Comparison of ENCODE assay signal across 8 cellular contexts in genomic region chr5:154714271-154714986, GRCh38. TPM values are rescaled to one million over a fixed set of nuclear protein-coding genes. Genes with fewer than 3 reads are reported as not detected.
A peak's percentile ranks its signal among the peaks of the same experiment; 100 is the strongest.
DNase-seq lines count a peak whose midpoint lies in the region; ATAC-seq and TF ChIP-seq lines count a peak whose summit lies in the region.

No MANE protein-coding gene starts in this region.

- no peaks in the 10 kb centered on the region for H3K9me3 ChIP-seq in naive thymus-derived CD4-positive, alpha-beta T cell (ENCODE audit: control insufficient read depth in 2 of 3, low read length in 3 of 3)

- peak; percentile 77 for ATAC-seq in GM21367 (IDR thresholded peaks at IDR 0.05; ENCODE audit: unreplicated experiment)
- ATAC-seq in naive thymus-derived CD4-positive, alpha-beta T cell = peak; percentile 73

- H3K4me1 Mint-ChIP-seq in naive thymus-derived CD4-positive, alpha-beta T cell = peaks cover 3 to 15% (median 7%) of the 10 kb centered on the region in 7 donors

- no peaks in the 10 kb centered on the region for H3K9me3 Mint-ChIP-seq in naive thymus-derived CD4-positive, alpha-beta T cell

- H3K36me3 ChIP-seq in naive thymus-derived CD4-positive, alpha-beta T cell (ENCODE audit: control insufficient read depth in 2 of 3, insufficient read depth in 3 of 3, low read length in 3 of 3) = no peaks in the 10 kb centered on the region

- H3K27ac ChIP-seq in naive thymus-derived CD4-positive, alpha-beta T cell (ENCODE audit: low read depth, low read length) = no peak overlapping the region

- H3K4me1 ChIP-seq in naive thymus-derived CD4-positive, alpha-beta T cell (ENCODE audit: control insufficient read depth in 2 of 2, insufficient read depth in 2 of 2, low read length in 2 of 2) = peaks cover 0 to 6% of the 10 kb centered on the region in 2 donors

- in situ Hi-C loops in astrocyte of the spinal cord (cut with HindIII; ENCODE audit: low sequenced_read_pairs) (no loop called here), G401 (cut with HindIII; ENCODE audit: low sequenced_read_pairs) (no loop called here)

- CTCF ChIA-PET in naive thymus-derived CD4-positive, alpha-beta T cell (lab: Charles Lee) = no interaction called here

- intact Hi-C loops in naive thymus-derived CD4-positive, alpha-beta T cell (cut with micrococcal nuclease) = loop anchor here in 1 of 2 donors (5.0 kb wide), 1 partner anchor 38 kb away; no protein-coding TSS in a partner anchor

- DNase-seq in EH (ENCODE audit: low read depth) (peak; percentile 76), HuH-7 (ENCODE audit: low spot score) (peak; percentile 50), astrocyte of the spinal cord (ENCODE audit: low read depth, low spot score) (peak; percentile 43), NCI-H748 treated with DMSO at 0.1 percent for 48 hours (lab: John Stamatoyannopoulos, UW) (no peak), GOT3 (lab: John Stamatoyannopoulos, UW) (no peak), G401 (ENCODE audit: low spot score) (no peak)
- peak in 5 of 9 donors; percentile 2 to 20 (median 7) for DNase-seq in naive thymus-derived CD4-positive, alpha-beta T cell

- H3K4me3 Mint-ChIP-seq in naive thymus-derived CD4-positive, alpha-beta T cell = peak overlapping the region; percentile 20 to 79 (median 60)

- H3K27ac Mint-ChIP-seq in naive thymus-derived CD4-positive, alpha-beta T cell = peak overlapping the region in 8 of 9 donors; percentile 3 to 91 (median 58)

- no peak for TF ChIP-seq CTCF in astrocyte of the spinal cord (IDR thresholded peaks at IDR 0.05; ENCODE audit: low read depth, low read length)

- H3K27me3 ChIP-seq in naive thymus-derived CD4-positive, alpha-beta T cell (ENCODE audit: control insufficient read depth in 2 of 2, insufficient read depth in 2 of 2, low read length in 2 of 2) = no peaks in the 10 kb centered on the region

- H3K27me3 Mint-ChIP-seq in naive thymus-derived CD4-positive, alpha-beta T cell = no peaks in the 10 kb centered on the region

- no peak overlapping the region for H3K4me3 ChIP-seq in astrocyte of the spinal cord (ENCODE audit: low read depth, low read length)
- no peak overlapping the region for H3K4me3 ChIP-seq in naive thymus-derived CD4-positive, alpha-beta T cell (ENCODE audit: low read length)

- no peaks in the 10 kb centered on the region for H3K36me3 Mint-ChIP-seq in naive thymus-derived CD4-positive, alpha-beta T cell

- POLR2A ChIA-PET in naive thymus-derived CD4-positive, alpha-beta T cell (lab: Charles Lee) = interaction anchor here (1.1 kb wide), 1 partner anchor 87 kb away, joined by 3 read pairs; no protein-coding TSS in a partner anchor

RNA-seq across cellular contexts. Expression of gene LARP1, which starts 40.7 kb away (rescaled TPM):
- total RNA-seq in naive thymus-derived CD4-positive, alpha-beta T cell = 100 to 1,000 TPM; 127 to 217 (median 176) TPM
- 10 to 100 TPM; 12.2 to 28.0 TPM for polyA plus RNA-seq in naive thymus-derived CD4-positive, alpha-beta T cell
- total RNA-seq in G401 (2014; rRNA removed; shearing (Covaris generic)) = 25.3 and 28.8 TPM in 2 replicates

Comparison
In these comparisons a context has a peak if more than half of its experiments do, and no peak if none do; other contexts are left out.
1. DNase-seq: peak in EH (single experiment), HuH-7 (single experiment), astrocyte of the spinal cord (single experiment) and naive thymus-derived CD4-positive, alpha-beta T cell (5 of 9); none in NCI-H748 treated with DMSO at 0.1 percent for 48 hours (single experiment), GOT3 (single experiment) and G401 (single experiment).